In the genomic region with DNA sequence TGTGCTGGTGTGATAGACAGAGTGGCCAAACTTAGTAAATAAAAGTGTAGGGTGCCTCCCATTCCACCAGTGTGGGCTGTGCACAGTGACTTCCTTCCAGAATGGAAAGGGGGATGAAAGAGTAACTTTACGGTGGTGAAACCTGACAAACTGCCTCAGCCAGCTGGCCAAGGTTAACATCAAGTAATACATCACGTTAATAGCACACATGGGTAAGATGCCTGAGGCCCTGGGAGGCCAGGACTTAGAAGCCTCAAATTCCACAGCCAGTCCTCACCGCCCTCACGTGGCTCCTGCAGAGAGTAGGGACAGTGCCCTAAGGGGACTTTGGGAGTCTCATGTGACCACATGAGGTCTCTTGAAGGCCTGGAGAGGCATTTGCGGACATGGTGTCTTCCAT, we compare ENCODE assay signal across 13 cellular contexts. TPM values are rescaled to one million over a fixed set of nuclear protein-coding genes. Genes with fewer than 3 reads are reported as not detected.
DNase-seq lines count a peak whose midpoint lies in the region; ATAC-seq, FAIRE-seq and TF ChIP-seq lines count a peak whose summit lies in the region.
"Had no signal": no experiment of that assay in that cellular context is flagged by ENCODE, and none has a peak within 500 bp of the region (broad histone marks: within the 10 kb centered on the region; RNA-seq: fewer than 3 reads in every experiment).

No MANE protein-coding gene starts in this region.

- no peaks in the 10 kb centered on the region for H3K36me3 ChIP-seq in HEK293 (ENCODE audit: control insufficient read depth in 2 of 2, insufficient read depth in 1 of 2, low read length in 2 of 2)
- H3K36me3 ChIP-seq in body of pancreas (replicated peaks in 1 of 2; ENCODE audit: insufficient read depth in 1 of 2, low read depth in 2 of 2), result no peaks in the 10 kb centered on the region
- H3K36me3 ChIP-seq in kidney (ENCODE audit: control insufficient read depth in 1 of 2, insufficient read depth in 2 of 2, low read length in 2 of 2), result no peaks in the 10 kb centered on the region
- H3K36me3 ChIP-seq: adrenal gland, esophagus muscularis mucosa had no signal

- H3K4me1 ChIP-seq in HEK293 (ENCODE audit: control insufficient read depth, insufficient read depth, low read length), result peaks cover 4% of the 10 kb centered on the region; the same call in 1 of the 2 replicates
- H3K4me1 ChIP-seq in body of pancreas, result peaks cover 49% of the 10 kb centered on the region
- peaks cover 18 to 21% of the 10 kb centered on the region in 2 donors for H3K4me1 ChIP-seq in kidney (ENCODE audit: control insufficient read depth in 1 of 2, insufficient read depth in 1 of 2, low read depth in 1 of 2, low read length in 2 of 2)

- TF ChIP-seq POLR2A in body of pancreas (IDR thresholded peaks at IDR 0.05), result peak in 1 of 3 donors; percentile 51

- intact Hi-C loops in body of pancreas (cut with DNase I) (loop anchor here (5.0 kb wide), 1 partner anchor 392 kb away; no protein-coding TSS in a partner anchor), kidney (cut with DNase I) (loop anchor here (10.0 kb wide), 1 partner anchor 395 kb away; no protein-coding TSS in a partner anchor)

- no peak for FAIRE-seq in kidney (lab: Jason Lieb, UNC)

- H3K9ac ChIP-seq in kidney (ENCODE audit: low read length in 2 of 2), result peak overlapping the region in 1 of 2 donors; percentile 34

- H3K4me3 ChIP-seq in HEK293 (ENCODE audit: low read depth, low read length), result no peak overlapping the region
- H3K4me3 ChIP-seq in body of pancreas, result no peak overlapping the region
- no peak overlapping the region for H3K4me3 ChIP-seq in kidney (ENCODE audit: low read length in 2 of 2)
- H3K4me3 ChIP-seq: adrenal gland, esophagus muscularis mucosa had no signal

- POLR2A ChIA-PET in HEK293 (lab: Yijun Ruan, JAX), result interaction anchor here (2.8 kb wide), 1 partner anchor 104 kb away, joined by 15 read pairs; the partner anchor contains the start of gene SOCS1

- DNase-seq in A172 (ENCODE audit: low spot score) (peak; percentile 91), body of pancreas (peak; percentile 64 to 84 (median 79)), kidney (peak; percentile 90), SKM-1 (lab: John Stamatoyannopoulos, UW; ENCODE audit: unreplicated experiment) (no peak)
- no peak for DNase-seq in effector CD4-positive, alpha-beta T cell
- DNase-seq: NCI-H446 treated with DMSO at 0.1 percent for 48 hours, right cardiac atrium had no signal

- ATAC-seq in body of pancreas (peak; percentile 82), HG03457 (IDR thresholded peaks at IDR 0.05; ENCODE audit: unreplicated experiment) (no peak), HG03354 (IDR thresholded peaks at IDR 0.05; ENCODE audit: poor library complexity, severe bottlenecking, unreplicated experiment) (no peak)
- ATAC-seq: left lobe of liver had no signal

- H3K9me3 ChIP-seq in HEK293 (ENCODE audit: control insufficient read depth, insufficient read depth, low read depth, low read length), result no peaks in the 10 kb centered on the region
- no peaks in the 10 kb centered on the region for H3K9me3 ChIP-seq in body of pancreas
- no peaks in the 10 kb centered on the region for H3K9me3 ChIP-seq in kidney (ENCODE audit: control insufficient read depth in 1 of 2, low read length in 2 of 2)
- H3K9me3 ChIP-seq: adrenal gland, esophagus muscularis mucosa had no signal

- no peak overlapping the region for H3K27ac ChIP-seq in HEK293 (ENCODE audit: extremely low read depth, low read depth, low read length)
- H3K27ac ChIP-seq in body of pancreas, result peak overlapping the region; percentile 80 to 88 (median 82)
- peak overlapping the region; percentile 81 to 84 for H3K27ac ChIP-seq in kidney (ENCODE audit: low read depth in 2 of 2, low read length in 2 of 2)
- H3K27ac ChIP-seq: esophagus muscularis mucosa had no signal

- CTCF ChIA-PET in HEK293 (lab: Yijun Ruan, JAX), result interaction anchor here (0.6 to 4.0 kb wide), 6 partner anchors 10 to 396 kb away, joined by 3 to 20 read pairs (median 4); no protein-coding TSS in a partner anchor

- no peaks in the 10 kb centered on the region for H3K27me3 ChIP-seq in body of pancreas
- H3K27me3 ChIP-seq: adrenal gland, esophagus muscularis mucosa had no signal

- TF ChIP-seq CTCF in HEK293 (tag by site-specific recombination; IDR thresholded peaks at IDR 0.05) (no peak), body of pancreas (IDR thresholded peaks at IDR 0.05) (no peak), kidney (IDR thresholded peaks at IDR 0.05; ENCODE audit: borderline replicate concordance, extremely low read depth, insufficient read depth) (no peak)

- 54 to 60% methylated on average over 4 to 5 of the region's 5 CpGs for WGBS in body of pancreas, 2 donors

TF ChIP-seq in HEK293, 187 proteins besides CTCF, POLR2A, EP300 and RAD21:
- TF ChIP-seq ZNF394 (tag by site-specific recombination; IDR thresholded peaks at IDR 0.05; ENCODE audit: borderline replicate concordance), result no peak
- TF ChIP-seq ZNF600 (tag by site-specific recombination; IDR thresholded peaks at IDR 0.05), result 0 out of 2 replicates have a peak, but pooled peaks have one; percentile 0
- TF ChIP-seq GLIS1 (tag by site-specific recombination; IDR thresholded peaks at IDR 0.05), result peak; percentile 67

RNA-seq across cellular contexts. Expression of gene RMI2, which starts 14.1 kb away (rescaled TPM):
- total RNA-seq in A172 (2014; rRNA removed; shearing (Covaris generic)), result 29.8 and 33.7 TPM in 2 replicates
- 1 to 10 TPM; 1.3 to 3.0 TPM for total RNA-seq in body of pancreas
- total RNA-seq in kidney, result 4.6 TPM
- 5.2 TPM for polyA plus RNA-seq in kidney (ENCODE audit: insufficient read depth, low read depth, low replicate concordance)

Comparison
In these comparisons a context has a peak if more than half of its experiments do, and no peak if none do; other contexts are left out.
1. DNase-seq: peak in A172 (single experiment), body of pancreas (4 of 4) and kidney (single experiment); none in SKM-1 (single experiment) and effector CD4-positive, alpha-beta T cell (single experiment).